ENCODE assay signal across 22 cellular contexts in genomic region chr5:3101561-3101960, GRCh38.
"Had no signal": no experiment of that assay in that cellular context is flagged by ENCODE, and none has a peak within 500 bp of the region (broad histone marks: within the 10 kb centered on the region; RNA-seq: fewer than 3 reads in every experiment).

No MANE protein-coding gene starts in this region.

- ATAC-seq: activated CD8-positive, alpha-beta T cell treated with anti-CD3 and anti-CD28 coated beads for 36 hours; activated naive CD8-positive, alpha-beta T cell treated with anti-CD3 and anti-CD28 coated beads, Interleukin-2, amount 50 U/mL, for 24 hours; foreskin keratinocyte; left lung; mucosa of descending colon; stimulated activated memory B cell treated with anti-CD40 and anti-IgM and Interleukin-4, amounts not matched to agents 10 μg/mL and 1 μg/mL and 100 μg/mL, for 72 hours had no signal

- H3K9me3 ChIP-seq: colonic mucosa, left lung, mucosa of descending colon, neutrophil, sigmoid colon, thoracic aorta had no signal

- H3K4me3 ChIP-seq: colonic mucosa, left lung, mucosa of descending colon, sigmoid colon, thoracic aorta had no signal

- H3K9me3 Mint-ChIP-seq: activated naive CD8-positive, alpha-beta T cell treated with anti-CD3 and anti-CD28 coated beads, Interleukin-2, amount 50 U/mL, for 24 hours had no signal

- H3K27ac Mint-ChIP-seq: activated CD8-positive, alpha-beta T cell treated with anti-CD3 and anti-CD28 coated beads for 36 hours; activated naive CD4-positive, alpha-beta T cell treated with anti-CD3 and anti-CD28 coated beads for 36 hours; activated naive CD8-positive, alpha-beta T cell treated with anti-CD3 and anti-CD28 coated beads, Interleukin-2, amount 50 U/mL, for 24 hours; activated T-helper 2 cell treated with anti-CD3 and anti-CD28 coated beads, Interferon-gamma antibody, Interleukin-2, Interleukin-4, amounts not matched to agents 10 μg/mL and 5 μg/mL and 100 μg/mL, durations not matched to agents 14 hours and 24 hours and 36 hours; stimulated activated memory B cell treated with anti-CD40 and anti-IgM and Interleukin-4, amounts not matched to agents 10 μg/mL and 1 μg/mL and 100 μg/mL, for 72 hours had no signal

- H3K4me1 ChIP-seq: colonic mucosa, foreskin keratinocyte, left lung, parathyroid adenoma, sigmoid colon had no signal

- H3K4me3 Mint-ChIP-seq: activated CD8-positive, alpha-beta T cell treated with anti-CD3 and anti-CD28 coated beads for 36 hours; activated naive CD4-positive, alpha-beta T cell treated with anti-CD3 and anti-CD28 coated beads for 36 hours; activated naive CD8-positive, alpha-beta T cell treated with anti-CD3 and anti-CD28 coated beads, Interleukin-2, amount 50 U/mL, for 24 hours; central memory CD8-positive, alpha-beta T cell; naive B cell; stimulated activated memory B cell treated with anti-CD40 and anti-IgM and Interleukin-4, amounts not matched to agents 10 μg/mL and 1 μg/mL and 100 μg/mL, for 72 hours had no signal

- H3K27ac ChIP-seq: brain microvascular endothelial cell, colonic mucosa, foreskin keratinocyte, left lung, neutrophil, parathyroid adenoma, sigmoid colon, thoracic aorta had no signal

- H3K27me3 ChIP-seq: brain microvascular endothelial cell, colonic mucosa, foreskin keratinocyte, sigmoid colon had no signal

- H3K36me3 ChIP-seq: brain microvascular endothelial cell, colonic mucosa, left lung, neutrophil, sigmoid colon, thoracic aorta had no signal

- H3K9ac ChIP-seq: parathyroid adenoma had no signal

- H3K36me3 Mint-ChIP-seq: stimulated activated memory B cell treated with anti-CD40 and anti-IgM and Interleukin-4, amounts not matched to agents 10 μg/mL and 1 μg/mL and 100 μg/mL, for 72 hours had no signal

- H3K4me1 Mint-ChIP-seq: activated naive CD8-positive, alpha-beta T cell treated with anti-CD3 and anti-CD28 coated beads, Interleukin-2, amount 50 U/mL, for 24 hours; central memory CD8-positive, alpha-beta T cell; naive B cell; stimulated activated memory B cell treated with anti-CD40 and anti-IgM and Interleukin-4, amounts not matched to agents 10 μg/mL and 1 μg/mL and 100 μg/mL, for 72 hours had no signal

- H3K27me3 Mint-ChIP-seq: central memory CD8-positive, alpha-beta T cell had no signal

- DNase-seq: activated CD4-positive, alpha-beta T cell treated with anti-CD3 and anti-CD28 coated beads for 4 hours; activated CD8-positive, alpha-beta T cell treated with anti-CD3 and anti-CD28 coated beads for 36 hours; activated naive CD4-positive, alpha-beta T cell treated with anti-CD3 and anti-CD28 coated beads for 36 hours; activated naive CD8-positive, alpha-beta T cell treated with anti-CD3 and anti-CD28 coated beads, Interleukin-2, amount 50 U/mL, for 24 hours; activated T-cell treated with anti-CD3 and anti-CD28 coated beads, Interleukin-2, amount 50 U/mL, for 1 hour; aorta; brain microvascular endothelial cell; colonic mucosa; foreskin keratinocyte; glutamatergic neuron; hippocampal formation; left lung; mucosa of descending colon; naive B cell; sigmoid colon; stimulated activated CD4-positive, alpha-beta T cell treated with anti-CD3 and anti-CD28 coated beads, Interleukin-4, amount 100 ng/mL, for 4 hours had no signal
